Comparison of ENCODE assay signal across 8 cellular contexts in genomic region chr3:170356596-170357175, GRCh38. TPM values are rescaled to one million over a fixed set of nuclear protein-coding genes. Genes with fewer than 3 reads are reported as not detected.
DNase-seq lines count a peak whose midpoint lies in the region; ATAC-seq and TF ChIP-seq lines count a peak whose summit lies in the region.

No MANE protein-coding gene starts in this region.

- no peaks in the 10 kb centered on the region for H3K9me3 Mint-ChIP-seq in activated CD8-positive, alpha-beta memory T cell treated with anti-CD3 and anti-CD28 coated beads, Interleukin-2, amount 10 ng/mL, durations not matched to agents 7 days and 5 days (ENCODE audit: low read depth)
- no peaks in the 10 kb centered on the region for H3K9me3 Mint-ChIP-seq in stimulated activated memory B cell treated with anti-CD40 and anti-IgM and Interleukin-4, amounts not matched to agents 10 μg/mL and 1 μg/mL and 100 μg/mL, for 72 hours

- H3K4me1 Mint-ChIP-seq in activated CD8-positive, alpha-beta memory T cell treated with anti-CD3 and anti-CD28 coated beads, Interleukin-2, amount 10 ng/mL, durations not matched to agents 7 days and 5 days = peaks cover 35% of the 10 kb centered on the region
- peaks cover 71% of the 10 kb centered on the region for H3K4me1 Mint-ChIP-seq in stimulated activated memory B cell treated with anti-CD40 and anti-IgM and Interleukin-4, amounts not matched to agents 10 μg/mL and 1 μg/mL and 100 μg/mL, for 72 hours

- ATAC-seq in GM18867 (IDR thresholded peaks at IDR 0.05; ENCODE audit: unreplicated experiment) = peak; percentile 44
- ATAC-seq in HG03066 (IDR thresholded peaks at IDR 0.05; ENCODE audit: low read depth, unreplicated experiment) = peak; percentile 28
- peak; percentile 57 for ATAC-seq in activated CD8-positive, alpha-beta memory T cell treated with anti-CD3 and anti-CD28 coated beads, Interleukin-2, amount 10 ng/mL, durations not matched to agents 7 days and 5 days
- ATAC-seq in stimulated activated memory B cell treated with anti-CD40 and anti-IgM and Interleukin-4, amounts not matched to agents 10 μg/mL and 1 μg/mL and 100 μg/mL, for 72 hours = peak; percentile 78

- H3K27ac Mint-ChIP-seq in activated CD8-positive, alpha-beta memory T cell treated with anti-CD3 and anti-CD28 coated beads, Interleukin-2, amount 10 ng/mL, durations not matched to agents 7 days and 5 days = peak overlapping the region; percentile 76
- H3K27ac Mint-ChIP-seq in stimulated activated memory B cell treated with anti-CD40 and anti-IgM and Interleukin-4, amounts not matched to agents 10 μg/mL and 1 μg/mL and 100 μg/mL, for 72 hours = peak overlapping the region; percentile 98

- H3K4me3 ChIP-seq in AG10803 (ENCODE audit: low read length) = peak overlapping the region; percentile 64

- DNase-seq in AG10803 (ENCODE audit: low read depth) (peak; percentile 86), NCI-H69 (lab: John Stamatoyannopoulos, UW) (peak; percentile 100), erythroblast (lab: John Stamatoyannopoulos, UW) (peak; percentile 88 to 91), myocyte (ENCODE audit: low read depth) (peak; percentile 91)
- peak; percentile 67 for DNase-seq in activated CD8-positive, alpha-beta memory T cell treated with anti-CD3 and anti-CD28 coated beads, Interleukin-2, amount 10 ng/mL, durations not matched to agents 7 days and 5 days

- no peaks in the 10 kb centered on the region for H3K27me3 Mint-ChIP-seq in activated CD8-positive, alpha-beta memory T cell treated with anti-CD3 and anti-CD28 coated beads, Interleukin-2, amount 10 ng/mL, durations not matched to agents 7 days and 5 days
- H3K27me3 Mint-ChIP-seq in stimulated activated memory B cell treated with anti-CD40 and anti-IgM and Interleukin-4, amounts not matched to agents 10 μg/mL and 1 μg/mL and 100 μg/mL, for 72 hours = no peaks in the 10 kb centered on the region

- peak; percentile 9 for TF ChIP-seq POLR2A in erythroblast (IDR thresholded peaks at IDR 0.05; ENCODE audit: low read length)

- peak overlapping the region; percentile 68 for H3K4me3 Mint-ChIP-seq in activated CD8-positive, alpha-beta memory T cell treated with anti-CD3 and anti-CD28 coated beads, Interleukin-2, amount 10 ng/mL, durations not matched to agents 7 days and 5 days
- peak overlapping the region; percentile 87 for H3K4me3 Mint-ChIP-seq in stimulated activated memory B cell treated with anti-CD40 and anti-IgM and Interleukin-4, amounts not matched to agents 10 μg/mL and 1 μg/mL and 100 μg/mL, for 72 hours

- no peak for TF ChIP-seq CTCF in AG10803 (conservative IDR thresholded peaks at IDR 0.05; ENCODE audit: low read length)

- peaks cover 17% of the 10 kb centered on the region for H3K36me3 Mint-ChIP-seq in activated CD8-positive, alpha-beta memory T cell treated with anti-CD3 and anti-CD28 coated beads, Interleukin-2, amount 10 ng/mL, durations not matched to agents 7 days and 5 days
- H3K36me3 Mint-ChIP-seq in stimulated activated memory B cell treated with anti-CD40 and anti-IgM and Interleukin-4, amounts not matched to agents 10 μg/mL and 1 μg/mL and 100 μg/mL, for 72 hours = peaks cover 21% of the 10 kb centered on the region

- CTCF ChIA-PET in activated CD8-positive, alpha-beta memory T cell treated with anti-CD3 and anti-CD28 coated beads, Interleukin-2, amount 10 ng/mL, durations not matched to agents 7 days and 5 days (lab: Charles Lee) = interaction anchor here (1.0 to 2.1 kb wide), 6 partner anchors 14 to 311 kb away, joined by 3 to 10 read pairs (median 4); partner anchors contain the start of gene PRKCI

RNA-seq across cellular contexts. Expression of gene SKIL, which starts 0.8 kb away (rescaled TPM):
- 10 to 100 TPM; 13.9 to 20.9 TPM for total RNA-seq in activated CD8-positive, alpha-beta memory T cell treated with anti-CD3 and anti-CD28 coated beads, Interleukin-2, amount 10 ng/mL, durations not matched to agents 7 days and 5 days
- total RNA-seq in myocyte = 34.0 and 40.3 TPM in 2 replicates
- 35.6 TPM for polyA plus RNA-seq in myocyte (2012)

Comparison
In these comparisons a context has a peak if more than half of its experiments do, and no peak if none do; other contexts are left out.
1. Peak in every context shown above with its lines: DNase-seq, ATAC-seq and H3K4me3 ChIP-seq.
2. ATAC-seq: peak in every context shown above with its lines; median percentile 78 in stimulated activated memory B cell treated with anti-CD40 and anti-IgM and Interleukin-4, amounts not matched to agents 10 μg/mL and 1 μg/mL and 100 μg/mL, for 72 hours; 57 in activated CD8-positive, alpha-beta memory T cell treated with anti-CD3 and anti-CD28 coated beads, Interleukin-2, amount 10 ng/mL, durations not matched to agents 7 days and 5 days; 44 in GM18867; 28 in HG03066.